11 cellular contexts compared by ENCODE assay signal in genomic region chr9:137280478-137281344, GRCh38. TPM values are rescaled to one million over a fixed set of nuclear protein-coding genes. Genes with fewer than 3 reads are reported as not detected.
DNase-seq lines count a peak whose midpoint lies in the region; ATAC-seq and TF ChIP-seq lines count a peak whose summit lies in the region.
"Had no signal": no experiment of that assay in that cellular context is flagged by ENCODE, and none has a peak within 500 bp of the region (broad histone marks: within the 10 kb centered on the region; RNA-seq: fewer than 3 reads in every experiment).

No MANE protein-coding gene starts in this region.

- peaks cover 41% of the 10 kb centered on the region for H3K4me1 Mint-ChIP-seq in CD14-positive monocyte
- peaks cover 15% of the 10 kb centered on the region for H3K4me1 Mint-ChIP-seq in nephron

- H3K27me3 Mint-ChIP-seq in CD14-positive monocyte (ENCODE audit: low read depth in 3 of 3) = peaks cover 0 to 3% (median 3%) of the 10 kb centered on the region in 3 donors
- peaks cover 13% of the 10 kb centered on the region for H3K27me3 Mint-ChIP-seq in nephron (ENCODE audit: low read depth)
- H3K27me3 Mint-ChIP-seq: activated naive CD8-positive, alpha-beta T cell had no signal

- H3K27me3 ChIP-seq in fibroblast of lung (ENCODE audit: control insufficient read depth, insufficient read depth, low read length) = no peaks in the 10 kb centered on the region

- no peaks in the 10 kb centered on the region for H4K20me1 ChIP-seq in fibroblast of lung (ENCODE audit: control insufficient read depth, extremely low read depth, insufficient read depth, low read length)

- H3K9me3 ChIP-seq in fibroblast of lung (ENCODE audit: control insufficient read depth, insufficient read depth, low read depth, low read length) = no peaks in the 10 kb centered on the region

- H3K27ac Mint-ChIP-seq in CD14-positive monocyte = no peak overlapping the region
- H3K27ac Mint-ChIP-seq in nephron = no peak overlapping the region
- H3K27ac Mint-ChIP-seq: activated naive CD8-positive, alpha-beta T cell had no signal

- TF ChIP-seq POLR2A in NB4 (IDR thresholded peaks at IDR 0.05; ENCODE audit: extremely low read depth, insufficient read length) = no peak

- peaks cover 26% of the 10 kb centered on the region for H3K79me2 ChIP-seq in fibroblast of lung (ENCODE audit: control insufficient read depth, insufficient read depth, low read length)

- no peak overlapping the region for H3K27ac ChIP-seq in fibroblast of lung (ENCODE audit: insufficient read depth, low read length)

- H3K36me3 ChIP-seq in fibroblast of lung (ENCODE audit: control insufficient read depth, insufficient read depth, low read length) = peaks cover 17% of the 10 kb centered on the region

- H3K4me1 ChIP-seq in fibroblast of lung (ENCODE audit: control insufficient read depth, extremely low read depth, insufficient read depth, low read length) = peaks cover 10% of the 10 kb centered on the region

- no peak overlapping the region for H2AFZ ChIP-seq in fibroblast of lung (ENCODE audit: low read length)

- H3K9ac ChIP-seq in fibroblast of lung (ENCODE audit: insufficient read depth, low read length) = peak overlapping the region; percentile 23

- no peak for DNase-seq in CD14-positive monocyte (ENCODE audit: low spot score)
- DNase-seq in NB4 (ENCODE audit: low read depth) = peak; percentile 55
- DNase-seq in fibroblast of lung (ENCODE audit: low read depth in 2 of 2) = peak in 1 of 2 donors; percentile 32
- DNase-seq in NCI-H1092 (lab: John Stamatoyannopoulos, UW) = no peak
- DNase-seq in HUDEP-2 (lab: John Stamatoyannopoulos, UW; ENCODE audit: unreplicated experiment in 76 of 76) = no peak
- no peak for DNase-seq in OCI-M1 (lab: John Stamatoyannopoulos, UW)

- H3K9me3 Mint-ChIP-seq in CD14-positive monocyte = peaks cover 0 to 11% (median 7%) of the 10 kb centered on the region in 7 donors
- H3K9me3 Mint-ChIP-seq in nephron = no peaks in the 10 kb centered on the region

- H3K36me3 Mint-ChIP-seq in CD14-positive monocyte (peaks cover 29 to 38% of the 10 kb centered on the region in 2 donors), nephron (ENCODE audit: low read depth) (peaks cover 4% of the 10 kb centered on the region)
- H3K36me3 Mint-ChIP-seq: activated naive CD8-positive, alpha-beta T cell had no signal

- H3K4me3 ChIP-seq in NB4 (ENCODE audit: low read depth, low read length) (no peak overlapping the region), fibroblast of lung (replicated peaks in 1 of 4; ENCODE audit: control extremely low read depth in 1 of 4, insufficient read depth in 1 of 4, low read depth in 3 of 4, low read length in 4 of 4) (peak overlapping the region in 1 of 4 experiments; percentile 10)

- intact Hi-C loops in CD14-positive monocyte (cut with micrococcal nuclease) = no loop called here

- ATAC-seq in GM18858 (IDR thresholded peaks at IDR 0.05; ENCODE audit: unreplicated experiment) = no peak

- peak; percentile 56 for TF ChIP-seq CTCF in CD14-positive monocyte (IDR thresholded peaks at IDR 0.05)
- no peak for TF ChIP-seq CTCF in NB4 (IDR thresholded peaks at IDR 0.05; ENCODE audit: low read depth, low read length)
- TF ChIP-seq CTCF in fibroblast of lung (conservative IDR thresholded peaks at IDR 0.05 in 1 of 2, IDR thresholded peaks at IDR 0.05 in 1 of 2; ENCODE audit: low read depth in 1 of 2, low read length in 2 of 2) = peak; percentile 25 to 33
- TF ChIP-seq CTCF in nephron (IDR thresholded peaks at IDR 0.05; ENCODE audit: unreplicated experiment in 3 of 3) = peak; percentile 48 to 75 (median 51)

- no peak overlapping the region for H3K4me2 ChIP-seq in fibroblast of lung (ENCODE audit: extremely low read depth, insufficient read depth, low read length)

- H3K4me3 Mint-ChIP-seq in CD14-positive monocyte (peak overlapping the region in 1 of 2 donors; percentile 34), nephron (no peak overlapping the region)
- H3K4me3 Mint-ChIP-seq: activated naive CD8-positive, alpha-beta T cell had no signal

RNA-seq across cellular contexts. Expression of gene TOR4A, which starts 3.2 kb away (rescaled TPM):
- polyA plus RNA-seq in CD14-positive monocyte (10 to 100 TPM; 13.7 to 15.4 TPM), fibroblast of lung (3.3 and 11.3 TPM in 2 replicates)
- 12.6 and 22.1 TPM in 2 replicates for total RNA-seq in fibroblast of lung
- polyA plus RNA-seq in fibroblast of lung (2012) = 5.7 and 24.5 TPM in 2 replicates
- 8.6 and 25.1 TPM in 2 replicates for polyA minus RNA-seq in fibroblast of lung (ENCODE audit: low replicate concordance)

RNA-seq across cellular contexts. Expression of gene NRARP, which starts 21.4 kb away (rescaled TPM):
- polyA plus RNA-seq in CD14-positive monocyte (not detected), fibroblast of lung (0.07 TPM in 2 replicates)
- under 0.01 TPM in 1 of 2 replicates, not detected in the other for total RNA-seq in fibroblast of lung
- polyA plus RNA-seq in fibroblast of lung (2012) = 0.07 and 0.10 TPM in 2 replicates
- not detected in 2 replicates for polyA minus RNA-seq in fibroblast of lung (ENCODE audit: low replicate concordance)
- total RNA-seq: LHCN-M2 had no signal

RNA-seq across cellular contexts. Expression of gene NELFB, which starts 25.6 kb away (rescaled TPM):
- polyA plus RNA-seq in CD14-positive monocyte (10 to 100 TPM; 17.3 to 18.8 TPM), fibroblast of lung (23.5 and 32.7 TPM in 2 replicates)
- total RNA-seq in fibroblast of lung = 40.6 and 50.0 TPM in 2 replicates
- polyA plus RNA-seq in fibroblast of lung (2012) = 37.9 and 59.3 TPM in 2 replicates
- 19.7 and 34.2 TPM in 2 replicates for polyA minus RNA-seq in fibroblast of lung (ENCODE audit: low replicate concordance)

RNA-seq across cellular contexts. Expression of gene STPG3, which starts 29.6 kb away (rescaled TPM):
- polyA plus RNA-seq in CD14-positive monocyte (not detected), fibroblast of lung (not detected in 2 replicates)
- total RNA-seq in fibroblast of lung = not detected in 2 replicates
- not detected in 2 replicates for polyA plus RNA-seq in fibroblast of lung (2012)
- not detected in 2 replicates for polyA minus RNA-seq in fibroblast of lung (ENCODE audit: low replicate concordance)
- total RNA-seq: glomerular endothelial cell, LHCN-M2 had no signal

RNA-seq across cellular contexts. Expression of gene TUBB4B, which starts 39.6 kb away (rescaled TPM):
- polyA plus RNA-seq in CD14-positive monocyte (10 to 100 TPM; 58.1 to 70.8 TPM), fibroblast of lung (332 and 663 TPM in 2 replicates)
- total RNA-seq in fibroblast of lung = 106 and 111 TPM in 2 replicates
- polyA plus RNA-seq in fibroblast of lung (2012) = 417 and 877 TPM in 2 replicates
- 443 and 880 TPM in 2 replicates for polyA minus RNA-seq in fibroblast of lung (ENCODE audit: low replicate concordance)
